ENCODE assay signal across 8 cellular contexts in genomic region chr20:25065625-25066338, GRCh38.
DNase-seq lines count a peak whose midpoint lies in the region; ATAC-seq and FAIRE-seq lines count a peak whose summit lies in the region.

No MANE protein-coding gene starts in this region.

- DNase-seq in activated gamma-delta T cell treated with Interleukin-2 at 50 U/mL for 16 hours (peak; percentile 65), activated gamma-delta T cell (lab: John Stamatoyannopoulos, UW) (no peak), NCI-H82 (lab: John Stamatoyannopoulos, UW) (peak; percentile 78), activated T-helper 1 cell treated with Interleukin-2 at 50 U/mL for 16 hours (ENCODE audit: low read depth) (peak; percentile 41), fibroblast of the conjunctiva (ENCODE audit: low read depth) (peak; percentile 43), nucleus accumbens (lab: John Stamatoyannopoulos, UW) (peak in 40 of 56 donors; percentile 23 to 79 (median 44)), urothelium cell line (ENCODE audit: low spot score) (peak; percentile 57)

- FAIRE-seq in urothelium cell line (lab: Jason Lieb, UNC) = no peak

- ATAC-seq in HG02885 (IDR thresholded peaks at IDR 0.05; ENCODE audit: poor library complexity, unreplicated experiment) = peak; percentile 76
